24 cellular contexts compared by ENCODE assay signal in genomic region chr9:88805217-88805943, GRCh38.
A peak's percentile ranks its signal among the peaks of the same experiment; 100 is the strongest.
DNase-seq lines count a peak whose midpoint lies in the region; ATAC-seq and TF ChIP-seq lines count a peak whose summit lies in the region.
"Had no signal": no experiment of that assay in that cellular context is flagged by ENCODE, and none has a peak within 500 bp of the region (broad histone marks: within the 10 kb centered on the region; RNA-seq: fewer than 3 reads in every experiment).

No MANE protein-coding gene starts in this region.

- no peak overlapping the region for H3K27ac ChIP-seq in Peyer's patch
- H3K27ac ChIP-seq: C4-2B, KMS-11 had no signal

- DNase-seq in Right ventricle myocardium inferior (ENCODE audit: missing footprints) = no peak
- DNase-seq in left cardiac atrium = no peak
- DNase-seq in myocyte (ENCODE audit: low read depth) = peak; percentile 35
- DNase-seq in Peyer's patch = no peak
- no peak for DNase-seq in stimulated activated naive CD4-positive, alpha-beta T cell treated with Interleukin-2 at 50 U/mL for 16 hours (lab: John Stamatoyannopoulos, UW)
- DNase-seq: Caco-2; CD8-positive, alpha-beta T cell; DMS 273 treated with DMSO at 0.1 percent for 48 hours; DMS79; EL; GDM1; HCEC 1CT; IMR-90; MM.1S; NCI-H1694; NCI-H2029 treated with DMSO at 0.1 percent for 48 hours; NCI-H510A; NCI-H69; SK-N-SH had no signal

- TF ChIP-seq CTCF in Peyer's patch (IDR thresholded peaks at IDR 0.05) = no peak

- H3K36me3 ChIP-seq in Peyer's patch = no peaks in the 10 kb centered on the region

- no peak for TF ChIP-seq POLR2A in Peyer's patch (IDR thresholded peaks at IDR 0.05)

- ATAC-seq in Right ventricle myocardium inferior = peak; percentile 59
- ATAC-seq in left cardiac atrium = peak; percentile 27 to 39
- no peak for ATAC-seq in GM21447 (IDR thresholded peaks at IDR 0.05; ENCODE audit: unreplicated experiment)
- no peak for ATAC-seq in HG02588 (IDR thresholded peaks at IDR 0.05; ENCODE audit: unreplicated experiment)
- ATAC-seq: CD8-positive, alpha-beta T cell; Panc1 had no signal

- no peaks in the 10 kb centered on the region for H3K4me1 ChIP-seq in Peyer's patch
- H3K4me1 ChIP-seq: Caco-2 had no signal

- intact Hi-C loops in Right ventricle myocardium inferior (cut with DNase I) (no loop called here), left cardiac atrium (cut with DNase I) (loop anchor here in 1 of 2 donors (5.0 kb wide), 1 partner anchor 67 kb away; no protein-coding TSS in a partner anchor)

- no peaks in the 10 kb centered on the region for H3K27me3 ChIP-seq in Peyer's patch

- no peaks in the 10 kb centered on the region for H3K9me3 ChIP-seq in Peyer's patch
- H3K9me3 ChIP-seq: Caco-2, SK-N-SH had no signal

- H3K4me3 ChIP-seq in Peyer's patch = no peak overlapping the region

Comparison
In these comparisons a context has a peak if more than half of its experiments do, and no peak if none do; other contexts are left out.
1. ATAC-seq: peak in Right ventricle myocardium inferior (single experiment) and left cardiac atrium (2 of 2); none in GM21447 (single experiment) and HG02588 (single experiment).